ENCODE assay signal across 1 cellular context in the genomic region with DNA sequence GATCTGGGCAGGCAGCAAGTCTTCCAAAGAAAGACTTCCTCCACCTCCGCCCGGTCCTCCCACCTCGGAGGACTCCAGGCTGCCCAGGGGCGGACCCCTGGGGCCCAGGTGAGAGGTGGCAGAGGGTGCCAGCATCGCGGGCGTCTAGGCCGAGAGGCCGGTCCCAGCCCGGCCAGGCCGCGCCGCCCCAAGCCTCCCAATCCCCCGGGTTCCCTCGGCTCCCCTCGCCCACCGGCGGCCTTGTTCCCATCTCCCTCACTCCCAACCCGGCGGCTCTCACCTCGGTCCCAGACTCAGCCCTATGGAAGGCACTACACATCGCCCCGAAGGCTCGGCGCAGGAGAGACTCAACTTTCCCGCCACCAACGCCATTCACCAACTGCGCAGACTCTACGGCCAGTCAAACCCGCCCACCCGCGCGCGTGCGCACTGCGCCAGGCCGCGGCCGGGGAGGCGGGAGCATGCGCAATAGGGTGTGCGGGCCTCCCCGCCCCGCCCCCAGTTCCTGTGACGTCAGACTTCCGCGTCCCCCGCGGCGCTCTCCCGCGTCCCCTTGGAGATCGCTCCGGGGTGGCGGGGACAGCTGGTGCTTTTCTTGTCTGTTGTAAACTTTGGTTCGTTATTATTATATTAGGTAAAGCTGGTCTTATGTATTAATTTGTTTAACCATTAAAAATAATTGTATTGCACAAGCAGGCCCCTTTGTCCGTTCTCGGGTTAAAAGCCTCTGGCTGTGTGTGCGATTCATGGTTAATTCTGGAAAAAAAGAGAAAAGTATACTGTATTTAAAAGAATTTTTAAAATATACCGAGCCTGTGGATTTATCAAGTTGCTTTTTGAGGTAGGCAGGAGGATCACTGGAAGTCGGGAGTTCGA.
TF ChIP-seq lines count a peak whose summit lies in the region.

A gene (minus strand): TSS at position 381 of the 876 bp plus-strand sequence. CDS start 62 bp downstream, at position 319.

TF ChIP-seq in HepG2, 621 proteins besides CTCF, POLR2A, EP300 and RAD21 (continued from another document and continues in another):
- TF ChIP-seq MEIS2 (CRISPR knock-in tag; IDR thresholded peaks at IDR 0.05) (no peak; the same call in 1 of the 2 replicates), FOXO1 (CRISPR knock-in tag; IDR thresholded peaks at IDR 0.05) (0 out of 2 replicates have a peak, but pooled peaks have one; percentile 17), CBX5 (CRISPR knock-in tag; IDR thresholded peaks at IDR 0.05; ENCODE audit: borderline replicate concordance) (peak; percentile 44; the same call in 1 of the 2 replicates), TGIF2 (CRISPR knock-in tag; IDR thresholded peaks at IDR 0.05) (peak; percentile 97), ZSCAN21 (CRISPR knock-in tag; IDR thresholded peaks at IDR 0.05; ENCODE audit: borderline replicate concordance) (peak; percentile 55; the same call in 1 of the 2 replicates), MIER3 (CRISPR knock-in tag; IDR thresholded peaks at IDR 0.05; ENCODE audit: borderline replicate concordance) (peak; percentile 66; the same call in 1 of the 2 replicates), ZNF839 (CRISPR knock-in tag; IDR thresholded peaks at IDR 0.05; ENCODE audit: borderline replicate concordance) (no peak), HDAC2 (CRISPR knock-in tag; IDR thresholded peaks at IDR 0.05) (peak; percentile 68), FOSL2 (CRISPR knock-in tag; IDR thresholded peaks at IDR 0.05) (peak; percentile 41), ZFP36L2 (CRISPR knock-in tag; IDR thresholded peaks at IDR 0.05) (0 out of 2 replicates have a peak, but pooled peaks have one; percentile 69), ZNF501 (CRISPR knock-in tag; IDR thresholded peaks at IDR 0.05) (no peak; the same call in 1 of the 2 replicates), ATRX (CRISPR knock-in tag; IDR thresholded peaks at IDR 0.05; ENCODE audit: borderline replicate concordance) (no peak), POLR2G (IDR thresholded peaks at IDR 0.05; ENCODE audit: low read depth, low read length) (peak; percentile 97), ZSCAN25 (CRISPR knock-in tag; IDR thresholded peaks at IDR 0.05) (peak; percentile 28; the same call in 1 of the 2 replicates), CHD2 (IDR thresholded peaks at IDR 0.05; ENCODE audit: low read depth, low read length) (peak; percentile 64; the same call in 1 of the 2 replicates), ZNF749 (CRISPR knock-in tag; IDR thresholded peaks at IDR 0.05; ENCODE audit: borderline replicate concordance) (no peak), MED13 (CRISPR knock-in tag; IDR thresholded peaks at IDR 0.05) (peak; percentile 47; the same call in 1 of the 2 replicates), ZNF20 (CRISPR knock-in tag; IDR thresholded peaks at IDR 0.05) (peak; percentile 85; the same call in 1 of the 2 replicates), ZNF773 (CRISPR knock-in tag; IDR thresholded peaks at IDR 0.05; ENCODE audit: borderline replicate concordance) (peak; percentile 71; the same call in 1 of the 2 replicates), NRL (CRISPR knock-in tag; IDR thresholded peaks at IDR 0.05; ENCODE audit: borderline replicate concordance) (no peak; the same call in 1 of the 2 replicates), NFYC (CRISPR knock-in tag; IDR thresholded peaks at IDR 0.05) (peak; percentile 74), GATAD2A (CRISPR knock-in tag; IDR thresholded peaks at IDR 0.05) (peak; percentile 49; the same call in 1 of the 2 replicates), SP5 (CRISPR knock-in tag; IDR thresholded peaks at IDR 0.05; ENCODE audit: borderline replicate concordance, low read depth) (peak; percentile 70; the same call in 1 of the 2 replicates)
- TF ChIP-seq, protein P1, sequence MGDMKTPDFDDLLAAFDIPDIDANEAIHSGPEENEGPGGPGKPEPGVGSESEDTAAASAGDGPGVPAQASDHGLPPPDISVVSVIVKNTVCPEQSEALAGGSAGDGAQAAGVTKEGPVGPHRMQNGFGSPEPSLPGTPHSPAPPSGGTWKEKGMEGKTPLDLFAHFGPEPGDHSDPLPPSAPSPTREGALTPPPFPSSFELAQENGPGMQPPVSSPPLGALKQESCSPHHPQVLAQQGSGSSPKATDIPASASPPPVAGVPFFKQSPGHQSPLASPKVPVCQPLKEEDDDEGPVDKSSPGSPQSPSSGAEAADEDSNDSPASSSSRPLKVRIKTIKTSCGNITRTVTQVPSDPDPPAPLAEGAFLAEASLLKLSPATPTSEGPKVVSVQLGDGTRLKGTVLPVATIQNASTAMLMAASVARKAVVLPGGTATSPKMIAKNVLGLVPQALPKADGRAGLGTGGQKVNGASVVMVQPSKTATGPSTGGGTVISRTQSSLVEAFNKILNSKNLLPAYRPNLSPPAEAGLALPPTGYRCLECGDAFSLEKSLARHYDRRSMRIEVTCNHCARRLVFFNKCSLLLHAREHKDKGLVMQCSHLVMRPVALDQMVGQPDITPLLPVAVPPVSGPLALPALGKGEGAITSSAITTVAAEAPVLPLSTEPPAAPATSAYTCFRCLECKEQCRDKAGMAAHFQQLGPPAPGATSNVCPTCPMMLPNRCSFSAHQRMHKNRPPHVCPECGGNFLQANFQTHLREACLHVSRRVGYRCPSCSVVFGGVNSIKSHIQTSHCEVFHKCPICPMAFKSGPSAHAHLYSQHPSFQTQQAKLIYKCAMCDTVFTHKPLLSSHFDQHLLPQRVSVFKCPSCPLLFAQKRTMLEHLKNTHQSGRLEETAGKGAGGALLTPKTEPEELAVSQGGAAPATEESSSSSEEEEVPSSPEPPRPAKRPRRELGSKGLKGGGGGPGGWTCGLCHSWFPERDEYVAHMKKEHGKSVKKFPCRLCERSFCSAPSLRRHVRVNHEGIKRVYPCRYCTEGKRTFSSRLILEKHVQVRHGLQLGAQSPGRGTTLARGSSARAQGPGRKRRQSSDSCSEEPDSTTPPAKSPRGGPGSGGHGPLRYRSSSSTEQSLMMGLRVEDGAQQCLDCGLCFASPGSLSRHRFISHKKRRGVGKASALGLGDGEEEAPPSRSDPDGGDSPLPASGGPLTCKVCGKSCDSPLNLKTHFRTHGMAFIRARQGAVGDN (CRISPR knock-in tag; IDR thresholded peaks at IDR 0.05): peak; percentile 91
- TF ChIP-seq, protein P2, sequence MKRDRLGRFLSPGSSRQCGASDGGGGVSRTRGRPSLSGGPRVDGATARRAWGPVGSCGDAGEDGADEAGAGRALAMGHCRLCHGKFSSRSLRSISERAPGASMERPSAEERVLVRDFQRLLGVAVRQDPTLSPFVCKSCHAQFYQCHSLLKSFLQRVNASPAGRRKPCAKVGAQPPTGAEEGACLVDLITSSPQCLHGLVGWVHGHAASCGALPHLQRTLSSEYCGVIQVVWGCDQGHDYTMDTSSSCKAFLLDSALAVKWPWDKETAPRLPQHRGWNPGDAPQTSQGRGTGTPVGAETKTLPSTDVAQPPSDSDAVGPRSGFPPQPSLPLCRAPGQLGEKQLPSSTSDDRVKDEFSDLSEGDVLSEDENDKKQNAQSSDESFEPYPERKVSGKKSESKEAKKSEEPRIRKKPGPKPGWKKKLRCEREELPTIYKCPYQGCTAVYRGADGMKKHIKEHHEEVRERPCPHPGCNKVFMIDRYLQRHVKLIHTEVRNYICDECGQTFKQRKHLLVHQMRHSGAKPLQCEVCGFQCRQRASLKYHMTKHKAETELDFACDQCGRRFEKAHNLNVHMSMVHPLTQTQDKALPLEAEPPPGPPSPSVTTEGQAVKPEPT (CRISPR knock-in tag; IDR thresholded peaks at IDR 0.05; ENCODE audit: low read depth): peak; percentile 51; the same call in 1 of the 2 replicates
- TF ChIP-seq, protein P3, sequence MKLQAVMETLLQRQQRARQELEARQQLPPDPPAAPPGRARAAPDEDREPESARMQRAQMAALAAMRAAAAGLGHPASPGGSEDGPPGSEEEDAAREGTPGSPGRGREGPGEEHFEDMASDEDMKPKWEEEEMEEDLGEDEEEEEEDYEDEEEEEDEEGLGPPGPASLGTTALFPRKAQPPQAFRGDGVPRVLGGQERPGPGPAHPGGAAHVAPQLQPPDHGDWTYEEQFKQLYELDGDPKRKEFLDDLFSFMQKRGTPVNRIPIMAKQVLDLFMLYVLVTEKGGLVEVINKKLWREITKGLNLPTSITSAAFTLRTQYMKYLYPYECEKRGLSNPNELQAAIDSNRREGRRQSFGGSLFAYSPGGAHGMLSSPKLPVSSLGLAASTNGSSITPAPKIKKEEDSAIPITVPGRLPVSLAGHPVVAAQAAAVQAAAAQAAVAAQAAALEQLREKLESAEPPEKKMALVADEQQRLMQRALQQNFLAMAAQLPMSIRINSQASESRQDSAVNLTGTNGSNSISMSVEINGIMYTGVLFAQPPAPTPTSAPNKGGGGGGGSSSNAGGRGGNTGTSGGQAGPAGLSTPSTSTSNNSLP (IDR thresholded peaks at IDR 0.05; ENCODE audit: low read depth, low read length): no peak
- TF ChIP-seq, protein P4, sequence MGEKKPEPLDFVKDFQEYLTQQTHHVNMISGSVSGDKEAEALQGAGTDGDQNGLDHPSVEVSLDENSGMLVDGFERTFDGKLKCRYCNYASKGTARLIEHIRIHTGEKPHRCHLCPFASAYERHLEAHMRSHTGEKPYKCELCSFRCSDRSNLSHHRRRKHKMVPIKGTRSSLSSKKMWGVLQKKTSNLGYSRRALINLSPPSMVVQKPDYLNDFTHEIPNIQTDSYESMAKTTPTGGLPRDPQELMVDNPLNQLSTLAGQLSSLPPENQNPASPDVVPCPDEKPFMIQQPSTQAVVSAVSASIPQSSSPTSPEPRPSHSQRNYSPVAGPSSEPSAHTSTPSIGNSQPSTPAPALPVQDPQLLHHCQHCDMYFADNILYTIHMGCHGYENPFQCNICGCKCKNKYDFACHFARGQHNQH (CRISPR knock-in tag; IDR thresholded peaks at IDR 0.05): 0 out of 2 replicates have a peak, but pooled peaks have one; percentile 42
- TF ChIP-seq, protein P5, sequence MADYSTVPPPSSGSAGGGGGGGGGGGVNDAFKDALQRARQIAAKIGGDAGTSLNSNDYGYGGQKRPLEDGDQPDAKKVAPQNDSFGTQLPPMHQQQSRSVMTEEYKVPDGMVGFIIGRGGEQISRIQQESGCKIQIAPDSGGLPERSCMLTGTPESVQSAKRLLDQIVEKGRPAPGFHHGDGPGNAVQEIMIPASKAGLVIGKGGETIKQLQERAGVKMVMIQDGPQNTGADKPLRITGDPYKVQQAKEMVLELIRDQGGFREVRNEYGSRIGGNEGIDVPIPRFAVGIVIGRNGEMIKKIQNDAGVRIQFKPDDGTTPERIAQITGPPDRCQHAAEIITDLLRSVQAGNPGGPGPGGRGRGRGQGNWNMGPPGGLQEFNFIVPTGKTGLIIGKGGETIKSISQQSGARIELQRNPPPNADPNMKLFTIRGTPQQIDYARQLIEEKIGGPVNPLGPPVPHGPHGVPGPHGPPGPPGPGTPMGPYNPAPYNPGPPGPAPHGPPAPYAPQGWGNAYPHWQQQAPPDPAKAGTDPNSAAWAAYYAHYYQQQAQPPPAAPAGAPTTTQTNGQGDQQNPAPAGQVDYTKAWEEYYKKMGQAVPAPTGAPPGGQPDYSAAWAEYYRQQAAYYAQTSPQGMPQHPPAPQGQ (CRISPR knock-in tag; IDR thresholded peaks at IDR 0.05; ENCODE audit: borderline replicate concordance): no peak
- TF ChIP-seq, protein P6, sequence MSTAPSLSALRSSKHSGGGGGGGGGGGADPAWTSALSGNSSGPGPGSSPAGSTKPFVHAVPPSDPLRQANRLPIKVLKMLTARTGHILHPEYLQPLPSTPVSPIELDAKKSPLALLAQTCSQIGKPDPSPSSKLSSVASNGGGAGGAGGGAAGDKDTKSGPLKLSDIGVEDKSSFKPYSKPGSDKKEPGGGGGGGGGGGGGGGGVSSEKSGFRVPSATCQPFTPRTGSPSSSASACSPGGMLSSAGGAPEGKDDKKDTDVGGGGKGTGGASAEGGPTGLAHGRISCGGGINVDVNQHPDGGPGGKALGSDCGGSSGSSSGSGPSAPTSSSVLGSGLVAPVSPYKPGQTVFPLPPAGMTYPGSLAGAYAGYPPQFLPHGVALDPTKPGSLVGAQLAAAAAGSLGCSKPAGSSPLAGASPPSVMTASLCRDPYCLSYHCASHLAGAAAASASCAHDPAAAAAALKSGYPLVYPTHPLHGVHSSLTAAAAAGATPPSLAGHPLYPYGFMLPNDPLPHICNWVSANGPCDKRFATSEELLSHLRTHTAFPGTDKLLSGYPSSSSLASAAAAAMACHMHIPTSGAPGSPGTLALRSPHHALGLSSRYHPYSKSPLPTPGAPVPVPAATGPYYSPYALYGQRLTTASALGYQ (CRISPR knock-in tag; IDR thresholded peaks at IDR 0.05): no peak
- TF ChIP-seq, protein P7, sequence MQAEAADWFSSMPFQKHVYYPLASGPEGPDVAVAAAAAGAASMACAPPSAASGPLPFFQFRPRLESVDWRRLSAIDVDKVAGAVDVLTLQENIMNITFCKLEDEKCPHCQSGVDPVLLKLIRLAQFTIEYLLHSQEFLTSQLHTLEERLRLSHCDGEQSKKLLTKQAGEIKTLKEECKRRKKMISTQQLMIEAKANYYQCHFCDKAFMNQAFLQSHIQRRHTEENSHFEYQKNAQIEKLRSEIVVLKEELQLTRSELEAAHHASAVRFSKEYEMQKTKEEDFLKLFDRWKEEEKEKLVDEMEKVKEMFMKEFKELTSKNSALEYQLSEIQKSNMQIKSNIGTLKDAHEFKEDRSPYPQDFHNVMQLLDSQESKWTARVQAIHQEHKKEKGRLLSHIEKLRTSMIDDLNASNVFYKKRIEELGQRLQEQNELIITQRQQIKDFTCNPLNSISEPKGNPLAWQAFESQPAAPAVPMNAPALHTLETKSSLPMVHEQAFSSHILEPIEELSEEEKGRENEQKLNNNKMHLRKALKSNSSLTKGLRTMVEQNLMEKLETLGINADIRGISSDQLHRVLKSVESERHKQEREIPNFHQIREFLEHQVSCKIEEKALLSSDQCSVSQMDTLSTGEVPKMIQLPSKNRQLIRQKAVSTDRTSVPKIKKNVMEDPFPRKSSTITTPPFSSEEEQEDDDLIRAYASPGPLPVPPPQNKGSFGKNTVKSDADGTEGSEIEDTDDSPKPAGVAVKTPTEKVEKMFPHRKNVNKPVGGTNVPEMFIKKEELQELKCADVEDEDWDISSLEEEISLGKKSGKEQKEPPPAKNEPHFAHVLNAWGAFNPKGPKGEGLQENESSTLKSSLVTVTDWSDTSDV (CRISPR knock-in tag; IDR thresholded peaks at IDR 0.05): no peak; the same call in 1 of the 2 replicates
- TF ChIP-seq, protein P8, sequence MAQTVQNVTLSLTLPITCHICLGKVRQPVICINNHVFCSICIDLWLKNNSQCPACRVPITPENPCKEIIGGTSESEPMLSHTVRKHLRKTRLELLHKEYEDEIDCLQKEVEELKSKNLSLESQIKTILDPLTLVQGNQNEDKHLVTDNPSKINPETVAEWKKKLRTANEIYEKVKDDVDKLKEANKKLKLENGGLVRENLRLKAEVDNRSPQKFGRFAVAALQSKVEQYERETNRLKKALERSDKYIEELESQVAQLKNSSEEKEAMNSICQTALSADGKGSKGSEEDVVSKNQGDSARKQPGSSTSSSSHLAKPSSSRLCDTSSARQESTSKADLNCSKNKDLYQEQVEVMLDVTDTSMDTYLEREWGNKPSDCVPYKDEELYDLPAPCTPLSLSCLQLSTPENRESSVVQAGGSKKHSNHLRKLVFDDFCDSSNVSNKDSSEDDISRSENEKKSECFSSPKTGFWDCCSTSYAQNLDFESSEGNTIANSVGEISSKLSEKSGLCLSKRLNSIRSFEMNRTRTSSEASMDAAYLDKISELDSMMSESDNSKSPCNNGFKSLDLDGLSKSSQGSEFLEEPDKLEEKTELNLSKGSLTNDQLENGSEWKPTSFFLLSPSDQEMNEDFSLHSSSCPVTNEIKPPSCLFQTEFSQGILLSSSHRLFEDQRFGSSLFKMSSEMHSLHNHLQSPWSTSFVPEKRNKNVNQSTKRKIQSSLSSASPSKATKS (CRISPR knock-in tag; IDR thresholded peaks at IDR 0.05): no peak
- TF ChIP-seq, protein P9, sequence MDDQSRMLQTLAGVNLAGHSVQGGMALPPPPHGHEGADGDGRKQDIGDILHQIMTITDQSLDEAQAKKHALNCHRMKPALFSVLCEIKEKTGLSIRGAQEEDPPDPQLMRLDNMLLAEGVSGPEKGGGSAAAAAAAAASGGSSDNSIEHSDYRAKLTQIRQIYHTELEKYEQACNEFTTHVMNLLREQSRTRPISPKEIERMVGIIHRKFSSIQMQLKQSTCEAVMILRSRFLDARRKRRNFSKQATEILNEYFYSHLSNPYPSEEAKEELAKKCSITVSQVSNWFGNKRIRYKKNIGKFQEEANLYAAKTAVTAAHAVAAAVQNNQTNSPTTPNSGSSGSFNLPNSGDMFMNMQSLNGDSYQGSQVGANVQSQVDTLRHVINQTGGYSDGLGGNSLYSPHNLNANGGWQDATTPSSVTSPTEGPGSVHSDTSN (CRISPR knock-in tag; IDR thresholded peaks at IDR 0.05; ENCODE audit: borderline replicate concordance): peak; percentile 66; the same call in 1 of the 2 replicates
